Comparison of ENCODE assay signal across 1 cellular context in the genomic region with DNA sequence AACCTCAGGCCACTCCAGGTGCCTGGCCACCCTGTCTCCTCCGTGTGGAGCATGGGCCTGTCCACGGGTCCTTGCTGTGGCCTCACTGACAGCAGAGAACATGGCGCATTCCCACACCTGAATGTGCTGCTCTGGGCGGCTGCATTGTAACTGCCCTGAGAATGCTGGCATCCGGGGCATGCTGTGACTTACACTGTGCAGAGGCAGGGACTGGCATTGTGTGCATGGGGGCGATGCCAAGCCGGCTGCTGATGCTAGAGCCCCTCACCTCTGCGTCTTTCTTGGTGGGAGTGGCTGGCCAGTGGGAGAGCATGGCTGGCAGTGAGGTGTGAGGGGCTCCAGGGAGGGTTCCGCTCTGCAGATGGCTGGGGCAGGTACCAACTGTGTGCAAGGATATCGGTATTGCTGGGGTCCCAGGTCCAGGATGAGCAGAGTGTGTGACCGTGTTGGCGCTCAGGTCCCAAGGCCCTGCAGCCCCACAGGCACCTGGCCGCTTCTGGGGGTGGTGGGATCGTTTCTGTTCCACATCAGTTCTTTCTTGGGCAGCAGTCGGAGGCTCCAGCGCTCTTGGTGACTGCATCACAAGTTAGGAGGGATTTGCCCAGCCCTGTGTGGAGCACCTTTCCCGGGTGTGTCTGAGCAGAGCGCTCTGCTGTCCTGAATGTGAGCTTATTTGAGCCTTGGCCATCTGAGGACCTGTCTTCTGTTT.
TF ChIP-seq lines count a peak whose summit lies in the region.

No MANE protein-coding gene starts in this region.

TF ChIP-seq in IMR-90, 13 proteins besides CTCF, POLR2A, EP300 and RAD21:
- no peak for TF ChIP-seq MXI1 (IDR thresholded peaks at IDR 0.05; ENCODE audit: borderline replicate concordance, low read depth, low read length)
- TF ChIP-seq, protein P1, sequence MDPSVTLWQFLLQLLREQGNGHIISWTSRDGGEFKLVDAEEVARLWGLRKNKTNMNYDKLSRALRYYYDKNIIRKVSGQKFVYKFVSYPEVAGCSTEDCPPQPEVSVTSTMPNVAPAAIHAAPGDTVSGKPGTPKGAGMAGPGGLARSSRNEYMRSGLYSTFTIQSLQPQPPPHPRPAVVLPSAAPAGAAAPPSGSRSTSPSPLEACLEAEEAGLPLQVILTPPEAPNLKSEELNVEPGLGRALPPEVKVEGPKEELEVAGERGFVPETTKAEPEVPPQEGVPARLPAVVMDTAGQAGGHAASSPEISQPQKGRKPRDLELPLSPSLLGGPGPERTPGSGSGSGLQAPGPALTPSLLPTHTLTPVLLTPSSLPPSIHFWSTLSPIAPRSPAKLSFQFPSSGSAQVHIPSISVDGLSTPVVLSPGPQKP (IDR thresholded peaks at IDR 0.05; ENCODE audit: borderline replicate concordance, low read depth, low read length), result no peak
